24 cellular contexts compared by ENCODE assay signal in the genomic region with DNA sequence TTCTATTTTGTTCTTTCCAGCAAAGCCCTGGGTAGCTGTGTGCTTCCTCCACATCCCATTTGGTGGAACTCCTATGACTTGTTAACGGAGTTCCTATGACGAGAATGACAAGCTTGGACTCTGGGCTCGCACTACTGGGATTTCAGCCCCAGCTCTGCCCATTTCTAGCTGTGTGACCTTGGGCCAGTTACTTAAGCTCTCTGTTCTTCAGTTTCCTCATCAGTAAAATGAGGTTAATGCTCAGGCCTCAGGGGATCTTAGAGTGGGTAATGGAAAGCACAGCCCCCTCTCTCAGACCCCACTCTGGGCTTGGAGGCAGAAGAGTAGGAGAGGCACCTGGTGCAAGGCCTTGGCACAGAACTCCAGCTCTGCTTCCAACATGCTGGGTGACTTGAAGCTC.
DNase-seq lines count a peak whose midpoint lies in the region; ATAC-seq, FAIRE-seq and TF ChIP-seq lines count a peak whose summit lies in the region.
"Had no signal": no experiment of that assay in that cellular context is flagged by ENCODE, and none has a peak within 500 bp of the region (broad histone marks: within the 10 kb centered on the region; RNA-seq: fewer than 3 reads in every experiment).

No MANE protein-coding gene starts in this region.

- peak overlapping the region; percentile 51 for H2BK12ac ChIP-seq in trophoblast cell (ENCODE audit: low read length)

- H3K4ac ChIP-seq in trophoblast cell (ENCODE audit: low read depth, low read length) = no peak overlapping the region

- FAIRE-seq in A549 (lab: Jason Lieb, UNC) = no peak
- FAIRE-seq in K562 (lab: Jason Lieb, UNC) = no peak
- FAIRE-seq: D721Med, GM12891, GM18507 had no signal

- no peak overlapping the region for H3K23ac ChIP-seq in trophoblast cell (ENCODE audit: low read length)

- H3K9me3 ChIP-seq in A549 = no peaks in the 10 kb centered on the region
- no peaks in the 10 kb centered on the region for H3K9me3 ChIP-seq in HEK293 (ENCODE audit: control insufficient read depth, insufficient read depth, low read depth, low read length)
- H3K9me3 ChIP-seq in K562 (replicated peaks; ENCODE audit: control insufficient read depth, insufficient read depth, low read depth, low read length) = no peaks in the 10 kb centered on the region
- H3K9me3 ChIP-seq in trophoblast cell (ENCODE audit: insufficient read depth, low read depth, low read length) = no peaks in the 10 kb centered on the region
- H3K9me3 ChIP-seq: BLaER1, Caco-2 had no signal

- TF ChIP-seq EP300 in A549 (IDR thresholded peaks at IDR 0.05) (no peak), K562 (IDR thresholded peaks at IDR 0.05; ENCODE audit: low read length) (no peak)

- H4K91ac ChIP-seq in trophoblast cell (ENCODE audit: low read depth, low read length) = no peak overlapping the region

- H2BK5ac ChIP-seq in trophoblast cell (ENCODE audit: low read depth, low read length, poor library complexity) = no peak overlapping the region

- intact Hi-C loops in K562 (cut with micrococcal nuclease) = no loop called here

- H2AK5ac ChIP-seq in trophoblast cell (ENCODE audit: low read length) = no peak overlapping the region

- no peak overlapping the region for H4K8ac ChIP-seq in trophoblast cell (ENCODE audit: low read depth, low read length)

- POLR2A ChIA-PET in A549 (lab: Yijun Ruan, JAX) = interaction anchor here (1.0 kb wide), 1 partner anchor 22 kb away, joined by 3 read pairs; no protein-coding TSS in a partner anchor
- POLR2A ChIA-PET in HEK293 (lab: Yijun Ruan, JAX) = interaction anchor here (1.2 kb wide), 2 partner anchors 17 to 26 kb away, joined by 3 to 5 read pairs; no protein-coding TSS in a partner anchor
- POLR2A ChIA-PET in K562 (lab: Yijun Ruan, JAX) = interaction anchor here (0.6 to 1.8 kb wide), 6 partner anchors 10 to 660 kb away, joined by 3 to 6 read pairs (median 4); no protein-coding TSS in a partner anchor

- no peaks in the 10 kb centered on the region for H3K79me2 ChIP-seq in K562 (ENCODE audit: control insufficient read depth, insufficient read depth, low read length)
- no peaks in the 10 kb centered on the region for H3K79me2 ChIP-seq in trophoblast cell (ENCODE audit: control insufficient read depth, insufficient read depth, low read length, poor library complexity)

- no peak for TF ChIP-seq POLR2A in A549 (IDR thresholded peaks at IDR 0.05; ENCODE audit: low read length)
- TF ChIP-seq POLR2A in K562 (conservative IDR thresholded peaks at IDR 0.05) = no peak

- H3K4me1 ChIP-seq in A549 (peaks cover 4% of the 10 kb centered on the region; the same call in 2 of the 3 replicates), HEK293 (ENCODE audit: control insufficient read depth, insufficient read depth, low read length) (no peaks in the 10 kb centered on the region), K562 (replicated peaks in 1 of 2; ENCODE audit: control insufficient read depth in 2 of 2, insufficient read depth in 2 of 2, low read length in 2 of 2) (peaks cover 0 to 3% of the 10 kb centered on the region in 2 experiments; a peak in 2 of 5 replicates), trophoblast cell (ENCODE audit: control insufficient read depth in 1 of 2, insufficient read depth in 2 of 2, low read length in 2 of 2) (peaks cover 11 to 21% of the 10 kb centered on the region in 2 experiments)
- H3K4me1 ChIP-seq: Caco-2 had no signal

- H3K9ac ChIP-seq in K562 (ENCODE audit: insufficient read depth in 1 of 2, low read depth in 2 of 2, low read length in 2 of 2) = no peak overlapping the region
- H3K9ac ChIP-seq in trophoblast cell (ENCODE audit: low read length) = no peak overlapping the region
- H3K9ac ChIP-seq: BLaER1, GM23248 had no signal

- peak overlapping the region; percentile 24 for H2BK120ac ChIP-seq in trophoblast cell (ENCODE audit: insufficient read depth, low read length, poor library complexity)

- no peak overlapping the region for H3K18ac ChIP-seq in trophoblast cell (ENCODE audit: low read length)

- ATAC-seq in A549 = no peak
- no peak for ATAC-seq in K562
- ATAC-seq in GM18511 (IDR thresholded peaks at IDR 0.05; ENCODE audit: unreplicated experiment) = no peak
- ATAC-seq: CD8-positive, alpha-beta T cell; HCT116 had no signal

- DNase-seq in A549 (ENCODE audit: low read depth in 1 of 2, low spot score in 1 of 2) = no peak
- DNase-seq in K562 (ENCODE audit: extremely low read depth in 1 of 4, low spot score in 3 of 4) = no peak
- no peak for DNase-seq in trophoblast cell
- no peak for DNase-seq in NAMALWA (ENCODE audit: low spot score)
- DNase-seq in OCI-M2 (lab: John Stamatoyannopoulos, UW; ENCODE audit: unreplicated experiment) = no peak
- DNase-seq in foreskin fibroblast = no peak
- DNase-seq: Caco-2; CD4-positive, CD25-positive, alpha-beta regulatory T cell; CD8-positive, alpha-beta T cell; DMS 273 treated with DMSO at 0.1 percent for 48 hours; DMS79; EL; GDM1; GM23248; H9; HFFc6 had no signal

- H3K4me2 ChIP-seq in A549 (no peak overlapping the region), K562 (ENCODE audit: insufficient read depth, low read length) (no peak overlapping the region), trophoblast cell (ENCODE audit: low read length) (no peak overlapping the region)
- H3K4me2 ChIP-seq: BLaER1 had no signal

- no peak overlapping the region for H3K4me3 ChIP-seq in A549
- no peak overlapping the region for H3K4me3 ChIP-seq in HEK293 (ENCODE audit: low read depth, low read length)
- H3K4me3 ChIP-seq in K562 = no peak overlapping the region
- H3K4me3 ChIP-seq in trophoblast cell (ENCODE audit: low read depth, low read length) = no peak overlapping the region
- H3K4me3 ChIP-seq in foreskin fibroblast (ENCODE audit: low read depth in 1 of 2, low read length in 2 of 2) = no peak overlapping the region
- H3K4me3 ChIP-seq: BLaER1, GM23248 had no signal

- WGBS in A549 (ENCODE audit: missing lambda C conversion rate) = 91% methylated on average over 3 of the region's 3 CpGs
- 35% methylated on average over 3 of the region's 3 CpGs for WGBS in K562 (ENCODE audit: insufficient coverage, low coverage, missing lambda C conversion rate)
- no CpG with 5 or more reads among the region's 3 CpGs for WGBS in trophoblast cell (ENCODE audit: extremely low coverage, insufficient coverage, insufficient read length)

- TF ChIP-seq RAD21 in A549 (conservative IDR thresholded peaks at IDR 0.05 in 1 of 2, IDR thresholded peaks at IDR 0.05 in 1 of 2) (no peak), K562 (CRISPR knock-in tag; conservative IDR thresholded peaks at IDR 0.05 in 1 of 2, IDR thresholded peaks at IDR 0.05 in 1 of 2) (no peak)

- H3K27ac ChIP-seq in A549 (no peak overlapping the region), HEK293 (ENCODE audit: extremely low read depth, low read depth, low read length) (no peak overlapping the region), K562 (ENCODE audit: extremely low read depth, low read depth, low read length) (no peak overlapping the region), trophoblast cell (ENCODE audit: low read depth, low read length) (no peak overlapping the region)
- H3K27ac ChIP-seq: BLaER1, C4-2B, GM23248 had no signal

- H3K36me3 ChIP-seq in HEK293 (ENCODE audit: control insufficient read depth in 2 of 2, insufficient read depth in 1 of 2, low read length in 2 of 2) (no peaks in the 10 kb centered on the region), K562 (ENCODE audit: control insufficient read depth, insufficient read depth, low read length) (no peaks in the 10 kb centered on the region), trophoblast cell (ENCODE audit: control insufficient read depth in 1 of 2, insufficient read depth in 2 of 2, low read length in 2 of 2) (no peaks in the 10 kb centered on the region)
- H3K36me3 ChIP-seq: BLaER1 had no signal

- in situ Hi-C loops in K562 (cut with MboI) = no loop called here

- H2AFZ ChIP-seq in K562 (ENCODE audit: low read depth, low read length) (no peak overlapping the region), trophoblast cell (ENCODE audit: insufficient read depth, low read length, poor library complexity) (no peak overlapping the region)
- H2AFZ ChIP-seq: GM23248 had no signal

- CTCF ChIA-PET in A549 (lab: Yijun Ruan, JAX) (interaction anchor here (0.6 to 5.7 kb wide), 14 partner anchors 9 to 222 kb away, joined by 3 to 38 read pairs (median 4); no protein-coding TSS in a partner anchor), HEK293 (lab: Yijun Ruan, JAX) (interaction anchor here (0.6 to 1.0 kb wide), 4 partner anchors 13 to 185 kb away, joined by 3 read pairs; no protein-coding TSS in a partner anchor), K562 (lab: Yijun Ruan, JAX; ENCODE audit: low intra/inter-chr PET ratio) (no interaction called here)

- TF ChIP-seq CTCF in A549 (IDR thresholded peaks at IDR 0.05) (no peak), HEK293 (tag by site-specific recombination; IDR thresholded peaks at IDR 0.05) (no peak), K562 (IDR thresholded peaks at IDR 0.05 in 2 of 3, conservative IDR thresholded peaks at IDR 0.05 in 1 of 3; ENCODE audit: insufficient read depth in 2 of 3, low read depth in 1 of 3, low read length in 3 of 3) (no peak), foreskin fibroblast (IDR thresholded peaks at IDR 0.05; ENCODE audit: low read depth, low read length) (no peak)

- no peaks in the 10 kb centered on the region for H4K20me1 ChIP-seq in K562 (replicated peaks; ENCODE audit: control insufficient read depth, insufficient read depth, low read length)
- H4K20me1 ChIP-seq: BLaER1 had no signal

- no peak overlapping the region for H4K12ac ChIP-seq in trophoblast cell (ENCODE audit: low read depth, low read length)

- no peaks in the 10 kb centered on the region for H3K9me1 ChIP-seq in K562 (ENCODE audit: control insufficient read depth, insufficient read depth, low read length)

- peaks cover 12% of the 10 kb centered on the region for H3K79me1 ChIP-seq in trophoblast cell (ENCODE audit: low read length)

- no peak overlapping the region for H3K14ac ChIP-seq in trophoblast cell (ENCODE audit: low read length)

- H3K27me3 ChIP-seq in K562 (ENCODE audit: control insufficient read depth in 2 of 2, insufficient read depth in 2 of 2, low read length in 2 of 2) = 0 out of 5 replicates have a peak, but pooled peaks cover 0 to 8% of the 10 kb centered on the region in 2 experiments
- H3K27me3 ChIP-seq in trophoblast cell (ENCODE audit: insufficient read depth, low read length) = no peaks in the 10 kb centered on the region
- H3K27me3 ChIP-seq: BLaER1 had no signal

- BruUV-seq in K562 (replicated peaks; lab: Mats Ljungman, UMichigan) = no TSS peak

TF ChIP-seq in HEK293, 187 proteins besides CTCF, POLR2A, EP300 and RAD21:
- TF ChIP-seq ZNF768 (tag by site-specific recombination; IDR thresholded peaks at IDR 0.05) (peak; percentile 81; the same call in 1 of the 2 replicates), ZNF707 (tag by site-specific recombination; IDR thresholded peaks at IDR 0.05) (no peak)

TF ChIP-seq in K562, 482 proteins besides CTCF, POLR2A, EP300 and RAD21 (continues in another document):
- TF ChIP-seq PCBP2 (IDR thresholded peaks at IDR 0.05; ENCODE audit: low read depth, low read length, poor library complexity, severe bottlenecking) (no peak), RBM25 (IDR thresholded peaks at IDR 0.05; ENCODE audit: low read depth, low read length, severe bottlenecking) (peak; percentile 74), KDM1A (IDR thresholded peaks at IDR 0.05) (0 out of 4 replicates have a peak, but pooled peaks of 1 of the 2 experiments have one; percentile 31), ZFP36 (IDR thresholded peaks at IDR 0.05; ENCODE audit: low read depth, low read length, partially characterized antibody) (peak; percentile 50), BCOR (IDR thresholded peaks at IDR 0.05) (peak; percentile 48; the same call in 1 of the 2 replicates)
